Comparison of ENCODE assay signal across 8 cellular contexts in the genomic region with DNA sequence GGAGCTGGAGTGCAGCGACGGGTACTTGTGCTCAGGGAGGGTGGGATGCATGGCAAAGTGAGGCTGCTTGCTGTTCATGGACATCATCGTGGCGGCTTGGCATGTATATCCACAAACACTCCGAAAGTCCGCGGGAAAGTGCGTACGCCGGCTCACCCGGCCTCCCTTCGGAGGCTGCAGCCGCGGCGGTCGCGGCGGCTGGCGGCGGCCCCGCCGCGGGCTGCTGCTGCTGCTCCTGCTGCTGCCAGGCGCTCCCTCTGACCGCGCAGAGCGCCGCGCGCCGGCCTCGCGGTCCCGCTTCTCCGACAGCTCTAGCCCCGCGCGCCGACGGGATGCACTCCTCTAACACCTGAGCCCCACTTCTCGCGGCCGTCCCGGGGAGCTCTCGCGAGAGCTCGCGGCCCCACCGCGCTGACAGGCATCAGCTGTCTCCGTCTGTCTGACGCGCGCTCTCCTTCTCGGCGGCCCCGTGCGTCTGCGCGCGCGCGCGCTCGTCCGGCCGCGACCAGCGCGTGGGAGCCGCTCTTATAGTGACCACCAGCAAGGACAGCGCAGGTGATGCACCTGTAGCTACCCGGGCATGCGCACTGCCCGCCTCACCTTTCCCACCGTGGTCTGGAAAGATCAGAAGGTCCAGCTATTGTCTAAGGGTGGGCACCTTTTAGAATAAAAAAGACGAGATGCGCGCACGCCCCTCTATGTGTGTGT. TPM values are rescaled to one million over a fixed set of nuclear protein-coding genes. Genes with fewer than 3 reads are reported as not detected.
DNase-seq lines count a peak whose midpoint lies in the region; ATAC-seq and TF ChIP-seq lines count a peak whose summit lies in the region.

POU4F1 (minus strand) TSS at position 313 of the 708 bp plus-strand sequence; CDS start at position 87, 226 bp downstream.

- no peak for TF ChIP-seq CTCF in OCI-LY1 (IDR thresholded peaks at IDR 0.05; ENCODE audit: low read length)

- ATAC-seq in GM21367 (IDR thresholded peaks at IDR 0.05; ENCODE audit: unreplicated experiment) = peak; percentile 91

- H3K27me3 ChIP-seq in OCI-LY1 (ENCODE audit: insufficient read depth, low read length) = no peaks in the 10 kb centered on the region; the same call in 1 of the 2 replicates
- peaks cover 97% of the 10 kb centered on the region for H3K27me3 ChIP-seq in iPS-18a (ENCODE audit: control insufficient read depth, insufficient read depth, low read length)

- H2AFZ ChIP-seq in OCI-LY1 (ENCODE audit: low read length) = 0 out of 2 replicates have a peak within 1 kb of the TSS, but pooled peaks have one; percentile 48

- peaks cover 7% of the 10 kb centered on the region; the same call in 1 of the 2 replicates for H3K36me3 ChIP-seq in OCI-LY1 (ENCODE audit: insufficient read depth, low read length)
- no peaks in the 10 kb centered on the region for H3K36me3 ChIP-seq in iPS-18a (ENCODE audit: control insufficient read depth, low read depth, low read length)

- H3K4me2 ChIP-seq in OCI-LY1 (ENCODE audit: low read length) = peak within 1 kb of the TSS; percentile 90

- H3F3A ChIP-seq in OCI-LY1 (ENCODE audit: insufficient read depth, low read length) = no peaks in the 10 kb centered on the region

- H3K9me3 ChIP-seq in OCI-LY1 (ENCODE audit: low read length) (no peaks in the 10 kb centered on the region), iPS-18a (ENCODE audit: control insufficient read depth, low read depth, low read length) (no peaks in the 10 kb centered on the region)

- H3K9ac ChIP-seq in OCI-LY1 (ENCODE audit: low read length) (peak within 1 kb of the TSS; percentile 74), iPS-18a (ENCODE audit: low read length) (no peak within 1 kb of the TSS)

- H3K4me1 ChIP-seq in OCI-LY1 (ENCODE audit: insufficient read depth, low read length, severe bottlenecking) (peaks cover 14% of the 10 kb centered on the region), iPS-18a (ENCODE audit: control insufficient read depth, low read depth, low read length) (peaks cover 30% of the 10 kb centered on the region)

- DNase-seq in COR-L47 (lab: John Stamatoyannopoulos, UW) (peak; percentile 94), HPDE6-E6E7 (ENCODE audit: extremely low spot score) (peak; percentile 59), activated gamma-delta T cell (lab: John Stamatoyannopoulos, UW) (peak; percentile 35), mesenteric fat pad (ENCODE audit: low spot score) (no peak)
- peak; percentile 81 for DNase-seq in stimulated activated CD4-positive, alpha-beta T cell treated with anti-CD3 and anti-CD28 coated beads, Interleukin-15, amount 100 ng/mL, for 24 hours

- H4K20me1 ChIP-seq in OCI-LY1 (ENCODE audit: insufficient read depth, low read length) = no peaks in the 10 kb centered on the region; the same call in 1 of the 2 replicates

- no peaks in the 10 kb centered on the region for H3K79me2 ChIP-seq in OCI-LY1 (ENCODE audit: insufficient read depth, low read length)

- H3K27ac ChIP-seq in OCI-LY1 (ENCODE audit: low read depth, low read length, poor library complexity, severe bottlenecking) (no peak within 1 kb of the TSS), iPS-18a (ENCODE audit: low read length) (no peak within 1 kb of the TSS)

- no peaks in the 10 kb centered on the region for H3K9me2 ChIP-seq in OCI-LY1 (ENCODE audit: low read depth, low read length)

- H3K4me3 ChIP-seq in OCI-LY1 (ENCODE audit: low read depth, low read length, poor library complexity, severe bottlenecking) (peak within 1 kb of the TSS; percentile 80), iPS-18a (ENCODE audit: low read length) (peak within 1 kb of the TSS; percentile 54)

RNA-seq across cellular contexts. Expression of gene POU4F1, which starts in this region (rescaled TPM):
- not detected for total RNA-seq in mesenteric fat pad
